16 cellular contexts compared by ENCODE assay signal in the genomic region with DNA sequence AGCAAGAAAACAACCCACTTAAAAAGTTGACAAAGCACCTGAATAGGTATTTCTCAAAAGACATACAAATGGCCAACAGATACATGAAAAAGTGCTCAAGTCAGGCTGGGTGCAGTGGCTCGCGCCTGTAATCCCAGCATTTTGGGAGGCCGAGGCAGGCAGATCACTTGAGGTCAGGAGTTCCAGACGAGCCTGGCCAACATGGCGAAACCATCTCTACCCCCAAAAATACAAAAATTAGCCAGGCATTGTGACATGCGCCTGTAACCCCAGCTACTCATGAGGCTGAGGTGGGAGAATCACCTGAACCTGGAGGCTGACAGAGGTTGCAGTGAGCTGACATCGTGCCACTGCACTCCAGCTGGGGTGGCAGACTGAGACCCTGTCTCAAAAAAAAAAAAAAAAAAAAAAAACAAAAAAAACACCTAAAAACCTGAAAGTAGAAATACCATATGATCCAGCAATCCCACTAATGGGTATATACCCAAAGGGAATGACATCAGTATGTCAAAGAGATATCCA.
A peak's percentile ranks its signal among the peaks of the same experiment; 100 is the strongest.
DNase-seq lines count a peak whose midpoint lies in the region; ATAC-seq and TF ChIP-seq lines count a peak whose summit lies in the region.
"Had no signal": no experiment of that assay in that cellular context is flagged by ENCODE, and none has a peak within 500 bp of the region (broad histone marks: within the 10 kb centered on the region; RNA-seq: fewer than 3 reads in every experiment).

No MANE protein-coding gene starts in this region.

- TF ChIP-seq CTCF in Peyer's patch (IDR thresholded peaks at IDR 0.05) = no peak
- TF ChIP-seq CTCF in neutrophil (IDR thresholded peaks at IDR 0.05) = no peak

- peaks cover 22% of the 10 kb centered on the region for H3K36me3 Mint-ChIP-seq in activated CD4-positive, alpha-beta T cell treated with anti-CD3 and anti-CD28 coated beads, Interleukin-2, amount 10 ng/mL, durations not matched to agents 24 days and 14 days (ENCODE audit: low read depth)
- H3K36me3 Mint-ChIP-seq in activated naive CD8-positive, alpha-beta T cell treated with anti-CD3 and anti-CD28 coated beads, Interleukin-2, amount 10 ng/mL, durations not matched to agents 7 days and 5 days = peaks cover 49% of the 10 kb centered on the region

- intact Hi-C loops in activated CD4-positive, alpha-beta T cell treated with anti-CD3 and anti-CD28 coated beads, Interleukin-2, amount 10 ng/mL, durations not matched to agents 24 days and 14 days (cut with micrococcal nuclease) = loop anchor here (1.0 to 10.0 kb wide), 2 partner anchors 11 to 268 kb away; partner anchors contain the start of gene ZFYVE16

- peak; percentile 66 for DNase-seq in activated CD4-positive, alpha-beta T cell treated with anti-CD3 and anti-CD28 coated beads, Interleukin-2, amount 10 ng/mL, durations not matched to agents 24 days and 14 days
- no peak for DNase-seq in activated CD4-positive, alpha-beta T cell treated with anti-CD3 and anti-CD28 coated beads for 4 hours
- DNase-seq in Peyer's patch (no peak), NAMALWA (ENCODE audit: low spot score) (no peak), SHP77 (lab: John Stamatoyannopoulos, UW) (no peak), germinal center (ENCODE audit: low spot score) (no peak)
- DNase-seq in activated naive CD8-positive, alpha-beta T cell treated with anti-CD3 and anti-CD28 coated beads, Interleukin-2, amount 10 ng/mL, durations not matched to agents 7 days and 5 days = peak; percentile 38
- DNase-seq: 8988T, amniotic stem cell, left cardiac atrium, MG63, NCI-H2029, NCI-H526 treated with DMSO at 0.1 percent for 48 hours had no signal

- H3K9me3 ChIP-seq in Peyer's patch = no peaks in the 10 kb centered on the region
- no peaks in the 10 kb centered on the region for H3K9me3 ChIP-seq in neutrophil
- H3K9me3 ChIP-seq: MG63, tibial nerve had no signal

- no peaks in the 10 kb centered on the region for H3K27me3 Mint-ChIP-seq in activated CD4-positive, alpha-beta T cell treated with anti-CD3 and anti-CD28 coated beads, Interleukin-2, amount 10 ng/mL, durations not matched to agents 24 days and 14 days
- H3K27me3 Mint-ChIP-seq in activated naive CD8-positive, alpha-beta T cell treated with anti-CD3 and anti-CD28 coated beads, Interleukin-2, amount 10 ng/mL, durations not matched to agents 7 days and 5 days = no peaks in the 10 kb centered on the region

- no peak overlapping the region for H3K4me3 ChIP-seq in Peyer's patch
- no peak overlapping the region for H3K4me3 ChIP-seq in neutrophil (ENCODE audit: low read depth in 1 of 2, low read length in 1 of 2)
- H3K4me3 ChIP-seq: MG63, tibial nerve had no signal

- ATAC-seq in activated naive CD8-positive, alpha-beta T cell treated with anti-CD3 and anti-CD28 coated beads, Interleukin-2, amount 10 ng/mL, durations not matched to agents 7 days and 5 days (ENCODE audit: low read depth) = no peak
- ATAC-seq: esophagus mucosa had no signal

- H3K27me3 ChIP-seq in Peyer's patch = no peaks in the 10 kb centered on the region
- no peaks in the 10 kb centered on the region for H3K27me3 ChIP-seq in neutrophil
- H3K27me3 ChIP-seq: MG63, tibial nerve had no signal

- H3K4me1 ChIP-seq in Peyer's patch (peaks cover 0 to 7% (median 0%) of the 10 kb centered on the region in 4 donors), neutrophil (ENCODE audit: control insufficient read depth in 1 of 2, insufficient read depth in 1 of 2, low read depth in 1 of 2, low read length in 1 of 2) (peaks cover 39 to 43% of the 10 kb centered on the region in 2 experiments)

- peak overlapping the region in 3 of 4 donors; percentile 7 to 68 (median 41) for H3K27ac ChIP-seq in Peyer's patch
- peak overlapping the region; percentile 80 for H3K27ac ChIP-seq in neutrophil

- H3K4me3 Mint-ChIP-seq in activated CD4-positive, alpha-beta T cell treated with anti-CD3 and anti-CD28 coated beads, Interleukin-2, amount 10 ng/mL, durations not matched to agents 24 days and 14 days = peak overlapping the region; percentile 71
- peak overlapping the region; percentile 80 for H3K4me3 Mint-ChIP-seq in activated naive CD8-positive, alpha-beta T cell treated with anti-CD3 and anti-CD28 coated beads, Interleukin-2, amount 10 ng/mL, durations not matched to agents 7 days and 5 days

- peak overlapping the region; percentile 86 for H3K27ac Mint-ChIP-seq in activated CD4-positive, alpha-beta T cell treated with anti-CD3 and anti-CD28 coated beads, Interleukin-2, amount 10 ng/mL, durations not matched to agents 24 days and 14 days
- peak overlapping the region; percentile 91 for H3K27ac Mint-ChIP-seq in activated naive CD8-positive, alpha-beta T cell treated with anti-CD3 and anti-CD28 coated beads, Interleukin-2, amount 10 ng/mL, durations not matched to agents 7 days and 5 days

- no peak for TF ChIP-seq POLR2A in Peyer's patch (IDR thresholded peaks at IDR 0.05)

- H3K9me3 Mint-ChIP-seq in activated CD4-positive, alpha-beta T cell treated with anti-CD3 and anti-CD28 coated beads, Interleukin-2, amount 10 ng/mL, durations not matched to agents 24 days and 14 days = no peaks in the 10 kb centered on the region
- H3K9me3 Mint-ChIP-seq in activated naive CD8-positive, alpha-beta T cell treated with anti-CD3 and anti-CD28 coated beads, Interleukin-2, amount 10 ng/mL, durations not matched to agents 7 days and 5 days = peaks cover 2% of the 10 kb centered on the region

- H3K4me1 Mint-ChIP-seq in activated CD4-positive, alpha-beta T cell treated with anti-CD3 and anti-CD28 coated beads, Interleukin-2, amount 10 ng/mL, durations not matched to agents 24 days and 14 days = peaks cover 74% of the 10 kb centered on the region
- peaks cover 59% of the 10 kb centered on the region for H3K4me1 Mint-ChIP-seq in activated naive CD8-positive, alpha-beta T cell treated with anti-CD3 and anti-CD28 coated beads, Interleukin-2, amount 10 ng/mL, durations not matched to agents 7 days and 5 days

- POLR2A ChIA-PET in activated naive CD8-positive, alpha-beta T cell treated with anti-CD3 and anti-CD28 coated beads, Interleukin-2, amount 10 ng/mL, durations not matched to agents 7 days and 5 days (lab: Charles Lee) = interaction anchor here (1.1 to 2.6 kb wide), 7 partner anchors 10 to 119 kb away, joined by 3 to 23 read pairs (median 8); partner anchors contain the start of gene SERINC5

- no peaks in the 10 kb centered on the region for H3K36me3 ChIP-seq in Peyer's patch
- H3K36me3 ChIP-seq in neutrophil = no peaks in the 10 kb centered on the region
- H3K36me3 ChIP-seq: MG63 had no signal

Comparison
In these comparisons a context has a peak if more than half of its experiments do, and no peak if none do; other contexts are left out.
1. DNase-seq: peak in activated CD4-positive, alpha-beta T cell treated with anti-CD3 and anti-CD28 coated beads, Interleukin-2, amount 10 ng/mL, durations not matched to agents 24 days and 14 days (single experiment) and activated naive CD8-positive, alpha-beta T cell treated with anti-CD3 and anti-CD28 coated beads, Interleukin-2, amount 10 ng/mL, durations not matched to agents 7 days and 5 days (single experiment); none in activated CD4-positive, alpha-beta T cell treated with anti-CD3 and anti-CD28 coated beads for 4 hours (0 of 2), Peyer's patch (0 of 3), NAMALWA (single experiment), SHP77 (0 of 2) and germinal center (single experiment).